7 cellular contexts compared by ENCODE assay signal in genomic region chr4:9773464-9773863, GRCh38. TPM values are rescaled to one million over a fixed set of nuclear protein-coding genes. Genes with fewer than 3 reads are reported as not detected.
"Had no signal": no experiment of that assay in that cellular context is flagged by ENCODE, and none has a peak within 500 bp of the region (broad histone marks: within the 10 kb centered on the region; RNA-seq: fewer than 3 reads in every experiment).

No MANE protein-coding gene starts in this region.

- H3K9ac ChIP-seq: GM23248 had no signal

- H3K36me3 ChIP-seq: HAP-1 had no signal

- DNase-seq: GM23248, GOT3, H7, HFFc6, IMR-90 had no signal

- H3K4me3 ChIP-seq: GM23248, HAP-1, K562 had no signal

- H3K27ac ChIP-seq: GM23248 had no signal

- H3K4me1 ChIP-seq: HAP-1 had no signal

RNA-seq across cellular contexts. Expression of gene DRD5, which starts 8.0 kb away (rescaled TPM):
- polyA plus RNA-seq: GM23248, IMR-90, K562 had no signal
